4 cellular contexts compared by ENCODE assay signal in the genomic region with DNA sequence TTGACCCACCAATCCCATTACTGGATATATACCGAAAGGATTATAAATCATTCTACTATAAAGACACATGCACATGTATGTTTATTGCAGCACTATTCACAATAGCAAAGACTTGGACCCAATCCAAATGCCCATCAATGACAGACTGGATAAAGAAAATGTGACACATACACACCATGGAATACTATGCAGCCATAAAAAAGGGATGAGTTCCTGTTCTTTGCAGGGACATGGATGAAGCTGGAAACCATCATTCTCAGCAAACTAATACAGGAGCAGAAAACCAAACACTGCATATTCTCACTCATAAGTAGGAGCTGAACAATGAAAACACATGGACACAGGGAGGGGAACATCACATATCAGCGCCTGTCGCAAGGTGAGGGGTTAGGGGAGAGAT. TPM values are rescaled to one million over a fixed set of nuclear protein-coding genes. Genes with fewer than 3 reads are reported as not detected.
"Had no signal": no experiment of that assay in that cellular context is flagged by ENCODE, and none has a peak within 500 bp of the region (broad histone marks: within the 10 kb centered on the region; RNA-seq: fewer than 3 reads in every experiment).

No MANE protein-coding gene starts in this region.

RNA-seq across cellular contexts. Expression of a gene that starts 18.2 kb away (rescaled TPM):
- total RNA-seq: kidney epithelial cell, left lobe of liver, myocyte had no signal
- polyA plus RNA-seq: naive thymus-derived CD4-positive, alpha-beta T cell had no signal
